9 cellular contexts compared by ENCODE assay signal in the genomic region with DNA sequence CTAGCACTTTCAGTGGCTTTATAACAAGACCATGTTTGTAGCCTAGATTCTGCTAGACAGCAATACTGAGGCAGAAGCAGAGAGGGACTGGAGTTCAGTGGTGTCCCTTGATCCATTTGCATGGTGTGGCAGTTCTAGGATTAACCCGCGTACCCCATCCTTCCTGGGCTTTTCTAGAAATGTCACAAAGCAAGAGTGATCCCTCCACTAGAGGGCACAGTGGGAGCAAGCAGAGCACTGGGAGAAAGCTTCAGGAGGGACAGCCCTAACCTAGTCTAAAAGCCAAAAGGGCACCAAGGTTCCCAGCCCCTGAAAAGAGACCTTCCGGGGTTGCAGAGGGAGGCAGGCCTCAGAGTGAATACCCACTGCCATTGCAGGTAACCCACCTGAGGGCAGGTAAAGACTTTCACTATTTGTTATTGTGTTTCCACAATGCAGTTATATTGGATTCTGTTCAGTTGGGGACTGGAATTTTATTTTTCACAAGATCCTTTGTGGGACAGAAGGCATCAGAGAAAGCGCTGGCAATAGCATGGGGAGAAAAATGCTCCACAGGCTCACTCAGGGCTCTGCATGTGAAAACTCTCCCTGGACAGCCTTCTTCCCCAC.
A peak's percentile ranks its signal among the peaks of the same experiment; 100 is the strongest.
DNase-seq lines count a peak whose midpoint lies in the region; ATAC-seq and TF ChIP-seq lines count a peak whose summit lies in the region.
"Had no signal": no experiment of that assay in that cellular context is flagged by ENCODE, and none has a peak within 500 bp of the region (broad histone marks: within the 10 kb centered on the region; RNA-seq: fewer than 3 reads in every experiment).

No MANE protein-coding gene starts in this region.

- TF ChIP-seq CTCF in HFFc6 (IDR thresholded peaks at IDR 0.05) = peak; percentile 92

- TF ChIP-seq POLR2A in erythroblast (IDR thresholded peaks at IDR 0.05; ENCODE audit: low read length) = no peak

- H3K36me3 ChIP-seq in NT2/D1 (ENCODE audit: insufficient read depth, insufficient read length, low read length) = no peaks in the 10 kb centered on the region

- H3K27me3 ChIP-seq in NT2/D1 (ENCODE audit: insufficient read depth, insufficient read length) = no peaks in the 10 kb centered on the region

- H3K9ac ChIP-seq in NT2/D1 (ENCODE audit: insufficient read length, low read depth) = no peak overlapping the region

- CTCF ChIA-PET in activated CD8-positive, alpha-beta memory T cell treated with anti-CD3 and anti-CD28 coated beads, Interleukin-2, amount 10 ng/mL, durations not matched to agents 7 days and 5 days (lab: Charles Lee) = interaction anchor here (0.6 to 1.6 kb wide), 6 partner anchors 20 to 472 kb away, joined by 3 to 5 read pairs (median 4); no protein-coding TSS in a partner anchor

- H3K27me3 Mint-ChIP-seq in HFFc6 (ENCODE audit: insufficient read depth) = no peaks in the 10 kb centered on the region; the same call in 1 of the 2 replicates
- H3K27me3 Mint-ChIP-seq in activated CD8-positive, alpha-beta memory T cell treated with anti-CD3 and anti-CD28 coated beads, Interleukin-2, amount 10 ng/mL, durations not matched to agents 7 days and 5 days = peaks cover 19% of the 10 kb centered on the region
- no peaks in the 10 kb centered on the region for H3K27me3 Mint-ChIP-seq in naive thymus-derived CD8-positive, alpha-beta T cell

- peaks cover 99% of the 10 kb centered on the region for H3K4me1 Mint-ChIP-seq in HFFc6 (ENCODE audit: low read depth)
- no peaks in the 10 kb centered on the region for H3K4me1 Mint-ChIP-seq in activated CD8-positive, alpha-beta memory T cell treated with anti-CD3 and anti-CD28 coated beads, Interleukin-2, amount 10 ng/mL, durations not matched to agents 7 days and 5 days
- peaks cover 0 to 3% (median 0%) of the 10 kb centered on the region in 4 donors for H3K4me1 Mint-ChIP-seq in naive thymus-derived CD8-positive, alpha-beta T cell

- peak; percentile 81 for DNase-seq in EL
- peak; percentile 74 for DNase-seq in HFFc6
- peak; percentile 51 for DNase-seq in NT2/D1 (ENCODE audit: low read depth, low spot score)
- DNase-seq in activated CD8-positive, alpha-beta memory T cell treated with anti-CD3 and anti-CD28 coated beads, Interleukin-2, amount 10 ng/mL, durations not matched to agents 7 days and 5 days = peak; percentile 71
- DNase-seq in erythroblast (lab: John Stamatoyannopoulos, UW) = peak; percentile 59 to 70
- DNase-seq in naive thymus-derived CD8-positive, alpha-beta T cell = peak; percentile 11 to 72 (median 46)
- DNase-seq in substantia nigra (lab: John Stamatoyannopoulos, UW) = peak in 32 of 49 donors; percentile 2 to 59 (median 24)

- H3K4me1 ChIP-seq in NT2/D1 (ENCODE audit: insufficient read depth, insufficient read length) = no peaks in the 10 kb centered on the region

- ATAC-seq in activated CD8-positive, alpha-beta memory T cell treated with anti-CD3 and anti-CD28 coated beads, Interleukin-2, amount 10 ng/mL, durations not matched to agents 7 days and 5 days = peak; percentile 77
- peak in 1 of 2 donors; percentile 57 for ATAC-seq in naive thymus-derived CD8-positive, alpha-beta T cell
- ATAC-seq in GM21526 (IDR thresholded peaks at IDR 0.05; ENCODE audit: low FRiP score, unreplicated experiment) = no peak

- peaks cover 10% of the 10 kb centered on the region; the same call in 1 of the 2 replicates for H3K9me3 ChIP-seq in NT2/D1 (ENCODE audit: insufficient read depth, low read length)

- peaks cover 28% of the 10 kb centered on the region for H3K36me3 Mint-ChIP-seq in HFFc6 (ENCODE audit: low read depth)
- H3K36me3 Mint-ChIP-seq in activated CD8-positive, alpha-beta memory T cell treated with anti-CD3 and anti-CD28 coated beads, Interleukin-2, amount 10 ng/mL, durations not matched to agents 7 days and 5 days = no peaks in the 10 kb centered on the region
- H3K36me3 Mint-ChIP-seq in naive thymus-derived CD8-positive, alpha-beta T cell = no peaks in the 10 kb centered on the region

- peak overlapping the region; percentile 50 for H3K4me3 Mint-ChIP-seq in HFFc6
- no peak overlapping the region for H3K4me3 Mint-ChIP-seq in activated CD8-positive, alpha-beta memory T cell treated with anti-CD3 and anti-CD28 coated beads, Interleukin-2, amount 10 ng/mL, durations not matched to agents 7 days and 5 days
- no peak overlapping the region for H3K4me3 Mint-ChIP-seq in naive thymus-derived CD8-positive, alpha-beta T cell

- peaks cover 6% of the 10 kb centered on the region for H3K9me3 Mint-ChIP-seq in HFFc6
- no peaks in the 10 kb centered on the region for H3K9me3 Mint-ChIP-seq in activated CD8-positive, alpha-beta memory T cell treated with anti-CD3 and anti-CD28 coated beads, Interleukin-2, amount 10 ng/mL, durations not matched to agents 7 days and 5 days (ENCODE audit: low read depth)
- no peaks in the 10 kb centered on the region for H3K9me3 Mint-ChIP-seq in naive thymus-derived CD8-positive, alpha-beta T cell

- no peak overlapping the region for H3K27ac ChIP-seq in substantia nigra (ENCODE audit: low read depth, low read length, poor library complexity, severe bottlenecking)
- H3K27ac ChIP-seq: epithelial cell of prostate had no signal

- no peak overlapping the region for H3K4me3 ChIP-seq in NT2/D1 (ENCODE audit: insufficient read length, low read depth)

- H3K27ac Mint-ChIP-seq in HFFc6 = peak overlapping the region; percentile 95
- H3K27ac Mint-ChIP-seq in activated CD8-positive, alpha-beta memory T cell treated with anti-CD3 and anti-CD28 coated beads, Interleukin-2, amount 10 ng/mL, durations not matched to agents 7 days and 5 days = no peak overlapping the region
- peak overlapping the region in 1 of 10 donors; percentile 77 for H3K27ac Mint-ChIP-seq in naive thymus-derived CD8-positive, alpha-beta T cell

- POLR2A ChIA-PET in naive thymus-derived CD8-positive, alpha-beta T cell (lab: Charles Lee) = no interaction called here

Comparison
In these comparisons a context has a peak if more than half of its experiments do, and no peak if none do; other contexts are left out.
1. DNase-seq: peak in every context shown above with its lines; median percentile 81 in EL; 74 in HFFc6; 71 in activated CD8-positive, alpha-beta memory T cell treated with anti-CD3 and anti-CD28 coated beads, Interleukin-2, amount 10 ng/mL, durations not matched to agents 7 days and 5 days; 64 in erythroblast; 51 in NT2/D1; 46 in naive thymus-derived CD8-positive, alpha-beta T cell; 24 in substantia nigra.